In the genomic region with DNA sequence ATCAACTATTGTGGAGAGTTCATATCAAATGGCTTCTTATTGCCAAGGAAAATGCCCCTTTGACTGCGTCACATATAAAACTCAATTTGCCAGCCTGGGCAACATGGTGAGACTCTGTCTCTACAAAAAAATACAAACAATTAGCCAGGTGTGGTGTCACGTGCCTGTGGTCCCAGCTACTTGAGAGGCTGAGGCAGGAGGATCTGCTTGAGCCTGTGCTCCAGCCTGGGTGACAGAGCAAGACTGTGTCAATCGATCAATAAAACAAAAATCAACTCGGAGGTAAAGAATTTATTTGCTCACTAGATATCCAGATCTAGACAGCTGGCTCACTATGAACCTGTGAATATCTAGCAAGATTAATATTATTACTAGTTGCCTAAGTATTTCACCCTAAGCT, we compare ENCODE assay signal across 1 cellular context.
TF ChIP-seq lines count a peak whose summit lies in the region.

No MANE protein-coding gene starts in this region.

TF ChIP-seq in WTC11, 78 proteins besides CTCF, POLR2A, EP300 and RAD21 (continued from another document):
- TF ChIP-seq AR (CRISPR knock-in tag; IDR thresholded peaks at IDR 0.05) = no peak
- TF ChIP-seq SMAD4 (CRISPR knock-in tag; IDR thresholded peaks at IDR 0.05) = no peak
- no peak for TF ChIP-seq ZNF138 (CRISPR knock-in tag; conservative IDR thresholded peaks at IDR 0.05)
- TF ChIP-seq RELA (CRISPR knock-in tag; IDR thresholded peaks at IDR 0.05; ENCODE audit: borderline replicate concordance) = no peak
- TF ChIP-seq TCF7 (CRISPR knock-in tag; IDR thresholded peaks at IDR 0.05; ENCODE audit: low read depth) = no peak
- TF ChIP-seq NFE2L1 (CRISPR knock-in tag; IDR thresholded peaks at IDR 0.05) = no peak
